In genomic region chr7:75058406-75058805, GRCh38 we compare ENCODE assay signal across 8 cellular contexts.
"Had no signal": no experiment of that assay in that cellular context is flagged by ENCODE, and none has a peak within 500 bp of the region (broad histone marks: within the 10 kb centered on the region; RNA-seq: fewer than 3 reads in every experiment).

No MANE protein-coding gene starts in this region.

- ATAC-seq: HCT116 had no signal

- H3K4me2 ChIP-seq: KMS-11 had no signal

- H3K4me1 ChIP-seq: HAP-1 had no signal

- H3K9me3 ChIP-seq: HAP-1 had no signal

- DNase-seq: GOT3, H7, IMR-90, Karpas-422, KBM-7 had no signal

- H3K4me3 ChIP-seq: HAP-1 had no signal

- H3K27ac ChIP-seq: KMS-11 had no signal
